In genomic region chr19:7902796-7903243, GRCh38 we compare ENCODE assay signal across 8 cellular contexts. TPM values are rescaled to one million over a fixed set of nuclear protein-coding genes. Genes with fewer than 3 reads are reported as not detected.
DNase-seq lines count a peak whose midpoint lies in the region; ATAC-seq and TF ChIP-seq lines count a peak whose summit lies in the region.

No MANE protein-coding gene starts in this region.

- H3K27ac ChIP-seq in CD8-positive, alpha-beta T cell (ENCODE audit: low read depth, low read length) = peak overlapping the region; percentile 10

- CTCF ChIA-PET in CD8-positive, alpha-beta T cell (lab: Charles Lee) = interaction anchor here (1.2 to 2.8 kb wide), 3 partner anchors 15 to 34 kb away, joined by 3 to 19 read pairs (median 10); no protein-coding TSS in a partner anchor

- no peaks in the 10 kb centered on the region for H3K36me3 ChIP-seq in CD8-positive, alpha-beta T cell (ENCODE audit: insufficient read depth, low read length)

- peaks cover 16% of the 10 kb centered on the region for H3K36me3 Mint-ChIP-seq in CD8-positive, alpha-beta T cell
- peaks cover 0 to 8% of the 10 kb centered on the region in 2 donors for H3K36me3 Mint-ChIP-seq in naive B cell

- H3K9me3 Mint-ChIP-seq in CD8-positive, alpha-beta T cell = no peaks in the 10 kb centered on the region
- H3K9me3 Mint-ChIP-seq in naive B cell = no peaks in the 10 kb centered on the region

- peak overlapping the region; percentile 91 for H3K4me3 Mint-ChIP-seq in CD8-positive, alpha-beta T cell
- peak overlapping the region; percentile 89 to 95 (median 92) for H3K4me3 Mint-ChIP-seq in naive B cell

- H3K9me3 ChIP-seq in CD8-positive, alpha-beta T cell (ENCODE audit: low read length) = no peaks in the 10 kb centered on the region

- POLR2A ChIA-PET in CD8-positive, alpha-beta T cell (lab: Charles Lee) = interaction anchor here (1.2 to 2.0 kb wide), 7 partner anchors 13 to 222 kb away, joined by 4 to 24 read pairs (median 8); partner anchors contain the start of genes SNAPC2, TGFBR3L, TIMM44 and TRAPPC5

- TF ChIP-seq CTCF in CD8-positive, alpha-beta T cell (IDR thresholded peaks at IDR 0.05) = no peak
- no peak for TF ChIP-seq CTCF in cardiac fibroblast (IDR thresholded peaks at IDR 0.05; ENCODE audit: low read depth, low read length)
- no peak for TF ChIP-seq CTCF in GM13977 (IDR thresholded peaks at IDR 0.05; ENCODE audit: extremely low read depth, insufficient read depth, missing control alignments)

- no peaks in the 10 kb centered on the region for H3K27me3 Mint-ChIP-seq in CD8-positive, alpha-beta T cell (ENCODE audit: low read depth)
- peaks cover 0 to 5% (median 1%) of the 10 kb centered on the region in 3 donors for H3K27me3 Mint-ChIP-seq in naive B cell

- H3K4me1 ChIP-seq in CD8-positive, alpha-beta T cell (ENCODE audit: insufficient read depth, low read length) = peaks cover 30% of the 10 kb centered on the region

- in situ Hi-C loops in GM13977 (cut with MboI; ENCODE audit: low pct_unique_long_range_greater_than_20kb, low sequenced_read_pairs, unreplicated experiment) = no loop called here

- H3K4me1 Mint-ChIP-seq in CD8-positive, alpha-beta T cell (ENCODE audit: low read depth) = peaks cover 23% of the 10 kb centered on the region
- peaks cover 37 to 42% (median 41%) of the 10 kb centered on the region in 3 donors for H3K4me1 Mint-ChIP-seq in naive B cell

- H3K4me3 ChIP-seq in CD8-positive, alpha-beta T cell (ENCODE audit: low read depth, low read length) = peak overlapping the region; percentile 55
- peak overlapping the region; percentile 84 for H3K4me3 ChIP-seq in Jurkat, Clone E6-1 (ENCODE audit: low read length)
- H3K4me3 ChIP-seq in cardiac fibroblast (replicated peaks in 1 of 2; ENCODE audit: low read depth in 2 of 2, low read length in 2 of 2) = peak overlapping the region; percentile 63 to 69

- H3K27ac Mint-ChIP-seq in CD8-positive, alpha-beta T cell = peak overlapping the region; percentile 96
- H3K27ac Mint-ChIP-seq in naive B cell = peak overlapping the region; percentile 28 to 99 (median 96)

- no peak for ATAC-seq in CD8-positive, alpha-beta T cell
- no peak for ATAC-seq in naive B cell (ENCODE audit: low read depth in 2 of 2)
- no peak for ATAC-seq in HG03457 (IDR thresholded peaks at IDR 0.05; ENCODE audit: unreplicated experiment)

- intact Hi-C loops in CD8-positive, alpha-beta T cell (cut with DNase I, micrococcal nuclease) = loop anchor here (1.0 kb wide), 5 partner anchors 17 to 74 kb away; partner anchors contain the start of genes SNAPC2 (in 2 of the 2) and TIMM44 (in 2 of the 2)

- no peaks in the 10 kb centered on the region for H3K27me3 ChIP-seq in CD8-positive, alpha-beta T cell (ENCODE audit: insufficient read depth, low read length)

- DNase-seq in CD8-positive, alpha-beta T cell = no peak
- DNase-seq in Jurkat, Clone E6-1 (ENCODE audit: low read depth, low spot score) = no peak
- DNase-seq in cardiac fibroblast (ENCODE audit: low read depth in 2 of 2) (no peak), naive B cell (no peak), NCI-H226 (no peak), HCEC 1CT (no peak), GM13977 (ENCODE audit: low spot score) (no peak)

RNA-seq across cellular contexts. Expression of gene MAP2K7, which starts 0.9 kb away (rescaled TPM):
- 100 to 1,000 TPM; 127 to 135 TPM for total RNA-seq in CD8-positive, alpha-beta T cell
- polyA plus RNA-seq in Jurkat, Clone E6-1 (2012; ENCODE audit: insufficient read depth, insufficient read length) = 30.5 TPM
- 1 to 10 TPM in 5 of 6 donors, under 1 TPM in 1; 0.50 to 5.1 (median 2.9) TPM for polyA plus RNA-seq in naive B cell (ENCODE audit: low read depth in 6 of 6)

RNA-seq across cellular contexts. Expression of gene TGFBR3L, which starts 11.8 kb away (rescaled TPM):
- total RNA-seq in CD8-positive, alpha-beta T cell = 1 to 10 TPM; 2.1 to 2.7 TPM
- polyA plus RNA-seq in Jurkat, Clone E6-1 (2012; ENCODE audit: insufficient read depth, insufficient read length) = 23.7 TPM
- not detected for polyA plus RNA-seq in naive B cell (ENCODE audit: low read depth in 6 of 6)

RNA-seq across cellular contexts. Expression of gene LRRC8E, which starts 14.5 kb away (rescaled TPM):
- total RNA-seq in CD8-positive, alpha-beta T cell = not detected
- 0.85 TPM for polyA plus RNA-seq in Jurkat, Clone E6-1 (2012; ENCODE audit: insufficient read depth, insufficient read length)
- polyA plus RNA-seq in naive B cell (ENCODE audit: low read depth in 6 of 6) = not detected

RNA-seq across cellular contexts. Expression of gene SNAPC2, which starts 17.3 kb away (rescaled TPM):
- 10 to 100 TPM; 15.4 to 17.0 TPM for total RNA-seq in CD8-positive, alpha-beta T cell
- polyA plus RNA-seq in Jurkat, Clone E6-1 (2012; ENCODE audit: insufficient read depth, insufficient read length) = 32.2 TPM
- 10 to 100 TPM in 4 of 6 donors, 1 to 10 TPM in 2; 1.5 to 20.2 (median 14.7) TPM for polyA plus RNA-seq in naive B cell (ENCODE audit: low read depth in 6 of 6)

RNA-seq across cellular contexts. Expression of gene CTXN1, which starts 23.1 kb away (rescaled TPM):
- not detected for total RNA-seq in CD8-positive, alpha-beta T cell
- polyA plus RNA-seq in Jurkat, Clone E6-1 (2012; ENCODE audit: insufficient read depth, insufficient read length) = 33.5 TPM
- not detected for polyA plus RNA-seq in naive B cell (ENCODE audit: low read depth in 6 of 6)
